In genomic region chr6:300026-300425, GRCh38 we compare ENCODE assay signal across 1 cellular context.
TF ChIP-seq lines count a peak whose summit lies in the region.

No MANE protein-coding gene starts in this region.

TF ChIP-seq in HepG2, 621 proteins besides CTCF, POLR2A, EP300 and RAD21 (continued from another document):
- TF ChIP-seq MXD1 (CRISPR knock-in tag; IDR thresholded peaks at IDR 0.05), result 0 out of 2 replicates have a peak, but pooled peaks have one; percentile 37
- TF ChIP-seq TSC22D2 (CRISPR knock-in tag; IDR thresholded peaks at IDR 0.05; ENCODE audit: borderline replicate concordance), result no peak
TF ChIP-seq in HepG2: peak in this region for 1.
